ENCODE assay signal across 1 cellular context in genomic region chr16:66905633-66906539, GRCh38.
TF ChIP-seq lines count a peak whose summit lies in the region.

No MANE protein-coding gene starts in this region.

TF ChIP-seq in K562, 482 proteins besides CTCF, POLR2A, EP300 and RAD21 (continued from another document and continues in another):
- peak in 1 of 2 experiments; percentile 50; a peak in 1 of 4 replicates for TF ChIP-seq FOXK2 (conservative IDR thresholded peaks at IDR 0.05 in 1 of 2, IDR thresholded peaks at IDR 0.05 in 1 of 2; ENCODE audit: low read depth in 2 of 2)
- TF ChIP-seq AFF4 (CRISPR knock-in tag; IDR thresholded peaks at IDR 0.05): no peak
- TF ChIP-seq NR2C1 (IDR thresholded peaks at IDR 0.05): no peak
- TF ChIP-seq NR2C1 (tag; IDR thresholded peaks at IDR 0.05): no peak
- no peak; a peak in 1 of 4 replicates for TF ChIP-seq MLX (CRISPR knock-in tag; conservative IDR thresholded peaks at IDR 0.05)
- TF ChIP-seq VEZF1 (CRISPR knock-in tag; IDR thresholded peaks at IDR 0.05): peak; percentile 31; the same call in 1 of the 2 replicates
- peak; percentile 8; the same call in 1 of the 2 replicates for TF ChIP-seq ZNF224 (CRISPR knock-in tag; IDR thresholded peaks at IDR 0.05)
- TF ChIP-seq RERE (CRISPR knock-in tag; IDR thresholded peaks at IDR 0.05; ENCODE audit: borderline replicate concordance): no peak
- TF ChIP-seq NR3C1 (CRISPR knock-in tag; IDR thresholded peaks at IDR 0.05): no peak
- no peak for TF ChIP-seq BRF1 (IDR thresholded peaks at IDR 0.05; ENCODE audit: borderline replicate concordance, extremely low read depth, insufficient read length)
- peak; percentile 14 to 66; a peak in 2 of 4 replicates for TF ChIP-seq RCOR1 (IDR thresholded peaks at IDR 0.05; ENCODE audit: borderline replicate concordance in 1 of 2, low read depth in 2 of 2, low read length in 2 of 2)
- no peak for TF ChIP-seq ZNF407 (IDR thresholded peaks at IDR 0.05; ENCODE audit: low read depth)
- TF ChIP-seq GTF2E2 (tag; IDR thresholded peaks at IDR 0.05): no peak
- TF ChIP-seq RBFOX2 (IDR thresholded peaks at IDR 0.05; ENCODE audit: low read depth, low read length): no peak
- no peak for TF ChIP-seq ZBED1 (IDR thresholded peaks at IDR 0.05)
- no peak for TF ChIP-seq SAP30 (IDR thresholded peaks at IDR 0.05; ENCODE audit: borderline replicate concordance, insufficient read depth, low read depth, low read length, poor library complexity, severe bottlenecking)
- TF ChIP-seq NEUROD1 (IDR thresholded peaks at IDR 0.05; ENCODE audit: borderline replicate concordance, low read depth, low read length, partially characterized antibody): no peak
- TF ChIP-seq COPS2 (conservative IDR thresholded peaks at IDR 0.05): no peak
- no peak for TF ChIP-seq HNRNPH1 (optimal IDR thresholded peaks at IDR 0.05; ENCODE audit: low read depth, low read length)
- no peak for TF ChIP-seq ZC3H11A (IDR thresholded peaks at IDR 0.05; ENCODE audit: low read depth, low read length)
- no peak for TF ChIP-seq ZBTB8A (IDR thresholded peaks at IDR 0.05; ENCODE audit: partially characterized antibody)
- TF ChIP-seq U2AF2 (optimal IDR thresholded peaks at IDR 0.05; ENCODE audit: low read depth, low read length): no peak
- no peak for TF ChIP-seq CBX8 (IDR thresholded peaks at IDR 0.05; ENCODE audit: borderline replicate concordance, extremely low read depth, low read depth, low read length, poor library complexity, severe bottlenecking)
- no peak for TF ChIP-seq SETDB1 (IDR thresholded peaks at IDR 0.05; ENCODE audit: low read length)
- no peak for TF ChIP-seq CEBPZ (IDR thresholded peaks at IDR 0.05; ENCODE audit: borderline replicate concordance, low read depth, low read length)
- TF ChIP-seq HMGXB4 (CRISPR knock-in tag; IDR thresholded peaks at IDR 0.05): no peak
- TF ChIP-seq NFIC (IDR thresholded peaks at IDR 0.05): peak; percentile 99
- TF ChIP-seq NR2C2 (CRISPR knock-in tag; IDR thresholded peaks at IDR 0.05): no peak
- no peak for TF ChIP-seq NR2C2 (tag; IDR thresholded peaks at IDR 0.05)
- no peak for TF ChIP-seq ZNF239 (CRISPR knock-in tag; IDR thresholded peaks at IDR 0.05)
- no peak for TF ChIP-seq CREB1 (IDR thresholded peaks at IDR 0.05)
- TF ChIP-seq CREB1 (CRISPR knock-in tag; IDR thresholded peaks at IDR 0.05): no peak
- no peak for TF ChIP-seq STAT5B (CRISPR knock-in tag; IDR thresholded peaks at IDR 0.05)
